9 cellular contexts compared by ENCODE assay signal in genomic region chr3:24264748-24265158, GRCh38.
A peak's percentile ranks its signal among the peaks of the same experiment; 100 is the strongest.
DNase-seq lines count a peak whose midpoint lies in the region; ATAC-seq and TF ChIP-seq lines count a peak whose summit lies in the region.
"Had no signal": no experiment of that assay in that cellular context is flagged by ENCODE, and none has a peak within 500 bp of the region (broad histone marks: within the 10 kb centered on the region; RNA-seq: fewer than 3 reads in every experiment).

No MANE protein-coding gene starts in this region.

- in situ Hi-C loops in brain microvascular endothelial cell (cut with HindIII; ENCODE audit: low pct_ligation_motif_present, low sequenced_read_pairs): loop anchor here (25.0 kb wide), 1 partner anchor 423 kb away; no protein-coding TSS in a partner anchor

- H3K27ac ChIP-seq in HEK293 (ENCODE audit: extremely low read depth, low read depth, low read length) (no peak overlapping the region), brain microvascular endothelial cell (no peak overlapping the region), liver (ENCODE audit: low read depth in 1 of 2, low read length in 2 of 2) (peak overlapping the region in 1 of 2 donors; percentile 10)
- H3K27ac ChIP-seq: epithelial cell of prostate had no signal

- POLR2A ChIA-PET in HEK293 (lab: Yijun Ruan, JAX): no interaction called here

- DNase-seq in stimulated activated naive CD8-positive, alpha-beta T cell treated with anti-CD3 and anti-CD28 coated beads, Interleukin-15, Interleukin-2, amounts not matched to agents 100 U/mL and 50 U/mL, for 24 hours: peak; percentile 5
- no peak for DNase-seq in stimulated activated naive CD8-positive, alpha-beta T cell treated with anti-CD3 and anti-CD28 coated beads, Interleukin-15, amount 100 ng/mL, for 72 hours
- peak; percentile 74 for DNase-seq in NAMALWA (ENCODE audit: low spot score)
- peak; percentile 20 for DNase-seq in brain microvascular endothelial cell
- no peak for DNase-seq in amygdala (lab: John Stamatoyannopoulos, UW)

- H3K36me3 ChIP-seq in HEK293 (ENCODE audit: control insufficient read depth in 2 of 2, insufficient read depth in 1 of 2, low read length in 2 of 2) (no peaks in the 10 kb centered on the region), brain microvascular endothelial cell (replicated peaks) (no peaks in the 10 kb centered on the region), liver (ENCODE audit: control insufficient read depth in 4 of 4, insufficient read depth in 3 of 4, low read depth in 1 of 4, low read length in 3 of 4) (no peaks in the 10 kb centered on the region)

- no peaks in the 10 kb centered on the region for H3K4me1 ChIP-seq in HEK293 (ENCODE audit: control insufficient read depth, insufficient read depth, low read length)
- peaks cover 0 to 10% (median 6%) of the 10 kb centered on the region in 4 donors for H3K4me1 ChIP-seq in liver (ENCODE audit: control insufficient read depth in 4 of 4, insufficient read depth in 4 of 4, low read length in 3 of 4)

- ATAC-seq in stimulated activated naive CD8-positive, alpha-beta T cell treated with anti-CD3 and anti-CD28 coated beads, Interleukin-15, Interleukin-2, amounts not matched to agents 100 U/mL and 50 U/mL, for 24 hours: no peak
- ATAC-seq in stimulated activated naive CD8-positive, alpha-beta T cell treated with anti-CD3 and anti-CD28 coated beads, Interleukin-15, amount 100 ng/mL, for 72 hours: no peak
- no peak for ATAC-seq in HG02970 (IDR thresholded peaks at IDR 0.05; ENCODE audit: low FRiP score, unreplicated experiment)

- H3K4me3 Mint-ChIP-seq in stimulated activated naive CD8-positive, alpha-beta T cell treated with anti-CD3 and anti-CD28 coated beads, Interleukin-15, amount 100 ng/mL, for 72 hours: no peak overlapping the region

- CTCF ChIA-PET in HEK293 (lab: Yijun Ruan, JAX): interaction anchor here (0.6 to 1.8 kb wide), 13 partner anchors 8 to 1892 kb away, joined by 3 to 6 read pairs (median 3); no protein-coding TSS in a partner anchor

- peaks cover 22% of the 10 kb centered on the region for H3K27me3 Mint-ChIP-seq in stimulated activated naive CD8-positive, alpha-beta T cell treated with anti-CD3 and anti-CD28 coated beads, Interleukin-15, amount 100 ng/mL, for 72 hours

- H3K27ac Mint-ChIP-seq in stimulated activated naive CD8-positive, alpha-beta T cell treated with anti-CD3 and anti-CD28 coated beads, Interleukin-15, amount 100 ng/mL, for 72 hours: no peak overlapping the region

- WGBS in liver: 60% methylated on average over 3 of the region's 3 CpGs

- TF ChIP-seq CTCF in HEK293 (tag by site-specific recombination; IDR thresholded peaks at IDR 0.05) (peak; percentile 41; the same call in 1 of the 2 replicates), brain microvascular endothelial cell (IDR thresholded peaks at IDR 0.05; ENCODE audit: low read depth, low read length, missing control alignments) (peak; percentile 82), liver (IDR thresholded peaks at IDR 0.05; ENCODE audit: low read depth, low read length, missing input control) (peak; percentile 65)

- no peak overlapping the region for H3K9ac ChIP-seq in liver (ENCODE audit: low read depth in 1 of 2, low read length in 2 of 2)

- H3K9me3 ChIP-seq in HEK293 (ENCODE audit: control insufficient read depth, insufficient read depth, low read depth, low read length) (no peaks in the 10 kb centered on the region), liver (ENCODE audit: control insufficient read depth in 4 of 4, low read length in 3 of 4) (no peaks in the 10 kb centered on the region)

- no peak overlapping the region for H3K4me3 ChIP-seq in HEK293 (ENCODE audit: low read depth, low read length)
- no peak overlapping the region for H3K4me3 ChIP-seq in brain microvascular endothelial cell (ENCODE audit: low read depth, low read length)
- H3K4me3 ChIP-seq in liver (ENCODE audit: low read depth in 1 of 3, low read length in 3 of 3): no peak overlapping the region

- H3K27me3 ChIP-seq in brain microvascular endothelial cell (replicated peaks): no peaks in the 10 kb centered on the region
- H3K27me3 ChIP-seq in liver (ENCODE audit: control insufficient read depth in 4 of 4, insufficient read depth in 4 of 4, low read length in 3 of 4): no peaks in the 10 kb centered on the region

- peak; percentile 94 to 97 for TF ChIP-seq RAD21 in liver (IDR thresholded peaks at IDR 0.05)

- H3K4me1 Mint-ChIP-seq in stimulated activated naive CD8-positive, alpha-beta T cell treated with anti-CD3 and anti-CD28 coated beads, Interleukin-15, amount 100 ng/mL, for 72 hours: no peaks in the 10 kb centered on the region

- no peaks in the 10 kb centered on the region for H3K9me3 Mint-ChIP-seq in stimulated activated naive CD8-positive, alpha-beta T cell treated with anti-CD3 and anti-CD28 coated beads, Interleukin-15, amount 100 ng/mL, for 72 hours

TF ChIP-seq in HEK293, 187 proteins besides CTCF, POLR2A, EP300 and RAD21 (continues in another document):
- TF ChIP-seq ZNF48 (tag by site-specific recombination; IDR thresholded peaks at IDR 0.05) (no peak), ZBTB20 (tag by site-specific recombination; IDR thresholded peaks at IDR 0.05) (peak; percentile 15; the same call in 1 of the 2 replicates), GFI1B (tag by site-specific recombination; IDR thresholded peaks at IDR 0.05) (no peak), ZNF24 (tag by site-specific recombination; IDR thresholded peaks at IDR 0.05) (no peak)
- TF ChIP-seq, protein P1, sequence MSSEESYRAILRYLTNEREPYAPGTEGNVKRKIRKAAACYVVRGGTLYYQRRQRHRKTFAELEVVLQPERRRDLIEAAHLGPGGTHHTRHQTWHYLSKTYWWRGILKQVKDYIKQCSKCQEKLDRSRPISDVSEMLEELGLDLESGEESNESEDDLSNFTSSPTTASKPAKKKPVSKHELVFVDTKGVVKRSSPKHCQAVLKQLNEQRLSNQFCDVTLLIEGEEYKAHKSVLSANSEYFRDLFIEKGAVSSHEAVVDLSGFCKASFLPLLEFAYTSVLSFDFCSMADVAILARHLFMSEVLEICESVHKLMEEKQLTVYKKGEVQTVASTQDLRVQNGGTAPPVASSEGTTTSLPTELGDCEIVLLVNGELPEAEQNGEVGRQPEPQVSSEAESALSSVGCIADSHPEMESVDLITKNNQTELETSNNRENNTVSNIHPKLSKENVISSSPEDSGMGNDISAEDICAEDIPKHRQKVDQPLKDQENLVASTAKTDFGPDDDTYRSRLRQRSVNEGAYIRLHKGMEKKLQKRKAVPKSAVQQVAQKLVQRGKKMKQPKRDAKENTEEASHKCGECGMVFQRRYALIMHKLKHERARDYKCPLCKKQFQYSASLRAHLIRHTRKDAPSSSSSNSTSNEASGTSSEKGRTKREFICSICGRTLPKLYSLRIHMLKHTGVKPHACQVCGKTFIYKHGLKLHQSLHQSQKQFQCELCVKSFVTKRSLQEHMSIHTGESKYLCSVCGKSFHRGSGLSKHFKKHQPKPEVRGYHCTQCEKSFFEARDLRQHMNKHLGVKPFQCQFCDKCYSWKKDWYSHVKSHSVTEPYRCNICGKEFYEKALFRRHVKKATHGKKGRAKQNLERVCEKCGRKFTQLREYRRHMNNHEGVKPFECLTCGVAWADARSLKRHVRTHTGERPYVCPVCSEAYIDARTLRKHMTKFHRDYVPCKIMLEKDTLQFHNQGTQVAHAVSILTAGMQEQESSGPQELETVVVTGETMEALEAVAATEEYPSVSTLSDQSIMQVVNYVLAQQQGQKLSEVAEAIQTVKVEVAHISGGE (tag by site-specific recombination; conservative IDR thresholded peaks at IDR 0.05; ENCODE audit: low read depth): no peak

TF ChIP-seq in liver, 16 proteins besides CTCF, POLR2A, EP300 and RAD21:
- TF ChIP-seq FOXA1 (IDR thresholded peaks at IDR 0.05) (no peak), JUND (IDR thresholded peaks at IDR 0.05) (no peak), RXRA (IDR thresholded peaks at IDR 0.05) (peak in 1 of 2 donors; percentile 18), HNF4A (conservative IDR thresholded peaks at IDR 0.05) (peak; percentile 4 to 61), HNF4G (IDR thresholded peaks at IDR 0.05) (peak; percentile 41)
TF ChIP-seq in liver: peak in this region for 3.

Comparison
In these comparisons a context has a peak if more than half of its experiments do, and no peak if none do; other contexts are left out.
1. DNase-seq: peak in stimulated activated naive CD8-positive, alpha-beta T cell treated with anti-CD3 and anti-CD28 coated beads, Interleukin-15, Interleukin-2, amounts not matched to agents 100 U/mL and 50 U/mL, for 24 hours (single experiment), NAMALWA (single experiment) and brain microvascular endothelial cell (single experiment); none in stimulated activated naive CD8-positive, alpha-beta T cell treated with anti-CD3 and anti-CD28 coated beads, Interleukin-15, amount 100 ng/mL, for 72 hours (0 of 2) and amygdala (0 of 56).
2. Peak in every context shown above with its lines, with median percentiles within 50 percentile points of each other: CTCF ChIP-seq.